Comparison of ENCODE assay signal across 13 cellular contexts in genomic region chr7:100268882-100269281, GRCh38. TPM values are rescaled to one million over a fixed set of nuclear protein-coding genes. Genes with fewer than 3 reads are reported as not detected.
"Had no signal": no experiment of that assay in that cellular context is flagged by ENCODE, and none has a peak within 500 bp of the region (broad histone marks: within the 10 kb centered on the region; RNA-seq: fewer than 3 reads in every experiment).

No MANE protein-coding gene starts in this region.

RNA-seq across cellular contexts. Expression of gene SPDYE3, which starts 38.6 kb away (rescaled TPM):
- total RNA-seq: activated CD4-positive, alpha-beta T cell treated with anti-CD3 and anti-CD28 coated beads, Interleukin-2, amount 10 ng/mL, durations not matched to agents 24 days and 14 days; activated CD8-positive, alpha-beta memory T cell treated with anti-CD3 and anti-CD28 coated beads for 36 hours; activated CD8-positive, alpha-beta T cell treated with anti-CD3 and anti-CD28 coated beads for 36 hours; activated naive CD8-positive, alpha-beta T cell treated with anti-CD3 and anti-CD28 coated beads for 36 hours; activated T-cell treated with anti-CD3 and anti-CD28 coated beads, Interleukin-2, amount 50 U/mL, for 72 hours; activated T-helper 17 cell treated with anti-CD3 and anti-CD28 coated beads, Interleukin-2, amount 50 U/mL, for 72 hours; aorta; breast epithelium; cardiac septum; MCF 10A; OCI-LY7; Right ventricle myocardium superior; T-helper 1 cell treated with Interleukin-12 subunit alpha and Interleukin-12 subunit beta and Interleukin-4 antibody, amounts not matched to agents 30 ng/mL and 1 ng/mL, for 36 hours had no signal
- polyA plus RNA-seq: aorta had no signal

RNA-seq across cellular contexts. Expression of gene PVRIG, which starts 49.1 kb away (rescaled TPM):
- total RNA-seq: cardiac septum, MCF 10A, Right ventricle myocardium superior had no signal
